8 cellular contexts compared by ENCODE assay signal in the genomic region with DNA sequence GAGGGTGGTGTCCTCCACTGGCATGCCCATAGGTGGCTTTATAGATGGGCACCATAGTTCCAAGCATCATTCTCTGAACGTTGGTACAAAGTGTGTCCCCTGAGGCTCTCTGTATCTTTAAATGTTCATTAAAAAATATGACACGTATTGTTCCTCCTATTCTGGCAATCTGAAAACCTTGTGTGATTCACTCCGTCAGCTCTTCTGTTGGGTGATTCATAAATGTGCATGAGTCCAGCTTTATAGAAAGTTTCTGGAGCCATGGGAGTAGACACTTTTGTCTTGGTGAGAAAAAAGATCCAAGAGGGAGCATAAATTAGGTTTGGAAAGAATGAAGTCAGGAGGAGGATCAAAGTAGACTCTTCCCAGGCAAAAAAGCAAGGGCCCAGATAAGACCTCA.
"Had no signal": no experiment of that assay in that cellular context is flagged by ENCODE, and none has a peak within 500 bp of the region (broad histone marks: within the 10 kb centered on the region; RNA-seq: fewer than 3 reads in every experiment).

No MANE protein-coding gene starts in this region.

- H2AFZ ChIP-seq: GM23248 had no signal

- H3K27ac ChIP-seq: GM23248, HL-60 had no signal

- H3K9ac ChIP-seq: GM23248 had no signal

- FAIRE-seq: H1, H54, HepG2 had no signal

- H3K4me3 ChIP-seq: GM23248 had no signal

- ATAC-seq: HCT116, HepG2 had no signal

- DNase-seq: GM23248, H9, HFFc6 had no signal
